8 cellular contexts compared by ENCODE assay signal in genomic region chr20:53914091-53914860, GRCh38.
A peak's percentile ranks its signal among the peaks of the same experiment; 100 is the strongest.
DNase-seq lines count a peak whose midpoint lies in the region; TF ChIP-seq lines count a peak whose summit lies in the region.

No MANE protein-coding gene starts in this region.

- H3K9me3 Mint-ChIP-seq in neural crest cell = peaks cover 8% of the 10 kb centered on the region

- peaks cover 24% of the 10 kb centered on the region for H3K4me1 ChIP-seq in MM.1S (ENCODE audit: low read length)

- peak overlapping the region; percentile 32 for H3K27ac Mint-ChIP-seq in neural crest cell (ENCODE audit: unreplicated experiment)

- H3K4me2 ChIP-seq in MM.1S (ENCODE audit: low read depth, low read length) = peak overlapping the region; percentile 82

- H3K36me3 Mint-ChIP-seq in neural crest cell (ENCODE audit: low read depth) = peaks cover 7% of the 10 kb centered on the region

- peak overlapping the region; percentile 91 for H2AFZ ChIP-seq in MM.1S (ENCODE audit: low read length)

- H3K27me3 ChIP-seq in MM.1S (replicated peaks; ENCODE audit: insufficient read depth, low read length) = no peaks in the 10 kb centered on the region

- no peaks in the 10 kb centered on the region for H3F3A ChIP-seq in MM.1S (ENCODE audit: insufficient read depth, low read length)

- intact Hi-C loops in posterior cingulate gyrus (cut with DNase I) = loop anchor here (2.0 to 10.0 kb wide), 2 partner anchors 149 to 291 kb away; partner anchors contain the start of gene PFDN4

- peak overlapping the region; percentile 64; the same call in 1 of the 2 replicates for H3K27ac ChIP-seq in MM.1S (ENCODE audit: low read length)

- peak overlapping the region; percentile 83 for H3K4me3 ChIP-seq in MM.1S (ENCODE audit: low read length)
- H3K4me3 ChIP-seq in choroid plexus epithelial cell (ENCODE audit: low read depth, low read length) = no peak overlapping the region

- H3K79me2 ChIP-seq in MM.1S (ENCODE audit: low read length) = peaks cover 5% of the 10 kb centered on the region; the same call in 1 of the 2 replicates

- peaks cover 43% of the 10 kb centered on the region for H3K4me1 Mint-ChIP-seq in neural crest cell

- H3K4me3 Mint-ChIP-seq in neural crest cell = peak overlapping the region; percentile 99

- no peaks in the 10 kb centered on the region for H4K20me1 ChIP-seq in MM.1S (ENCODE audit: insufficient read depth, low read length)

- no peak for TF ChIP-seq CTCF in MM.1S (IDR thresholded peaks at IDR 0.05; ENCODE audit: low read length)
- TF ChIP-seq CTCF in choroid plexus epithelial cell (conservative IDR thresholded peaks at IDR 0.05; ENCODE audit: low read depth, low read length) = no peak
- no peak for TF ChIP-seq CTCF in neural crest cell (conservative IDR thresholded peaks at IDR 0.05)

- H3K9me2 ChIP-seq in MM.1S (replicated peaks; ENCODE audit: insufficient read depth, low read length) = no peaks in the 10 kb centered on the region

- H3K36me3 ChIP-seq in MM.1S (replicated peaks; ENCODE audit: insufficient read depth, low read length) = no peaks in the 10 kb centered on the region

- H3K9ac ChIP-seq in MM.1S (ENCODE audit: low read length) = no peak overlapping the region

- H3K27me3 Mint-ChIP-seq in neural crest cell (ENCODE audit: low read depth) = no peaks in the 10 kb centered on the region

- DNase-seq in CD1c-positive myeloid dendritic cell (ENCODE audit: extremely low spot score) (peak; percentile 42), MM.1S (no peak), choroid plexus epithelial cell (ENCODE audit: low read depth) (peak; percentile 53), neural crest cell (ENCODE audit: low read depth, low spot score) (no peak), GOT3 (lab: John Stamatoyannopoulos, UW) (no peak), posterior cingulate gyrus (no peak)
- no peak for DNase-seq in stimulated activated CD4-positive, alpha-beta T cell treated with anti-CD3 and anti-CD28 coated beads, Interleukin-1b, Interleukin-23, amount 100 ng/mL, for 48 hours
- no peak for DNase-seq in stimulated activated naive CD4-positive, alpha-beta T cell treated with Interleukin-2 at 50 U/mL for 16 hours (lab: John Stamatoyannopoulos, UW)

- H3K9me3 ChIP-seq in MM.1S (replicated peaks; ENCODE audit: insufficient read depth, low read length) = no peaks in the 10 kb centered on the region

Comparison
In these comparisons a context has a peak if more than half of its experiments do, and no peak if none do; other contexts are left out.
1. DNase-seq: peak in CD1c-positive myeloid dendritic cell (single experiment) and choroid plexus epithelial cell (single experiment); none in MM.1S (single experiment), neural crest cell (single experiment), stimulated activated CD4-positive, alpha-beta T cell treated with anti-CD3 and anti-CD28 coated beads, Interleukin-1b, Interleukin-23, amount 100 ng/mL, for 48 hours (single experiment), GOT3 (single experiment), stimulated activated naive CD4-positive, alpha-beta T cell treated with Interleukin-2 at 50 U/mL for 16 hours (single experiment) and posterior cingulate gyrus (0 of 10).